In the genomic region with DNA sequence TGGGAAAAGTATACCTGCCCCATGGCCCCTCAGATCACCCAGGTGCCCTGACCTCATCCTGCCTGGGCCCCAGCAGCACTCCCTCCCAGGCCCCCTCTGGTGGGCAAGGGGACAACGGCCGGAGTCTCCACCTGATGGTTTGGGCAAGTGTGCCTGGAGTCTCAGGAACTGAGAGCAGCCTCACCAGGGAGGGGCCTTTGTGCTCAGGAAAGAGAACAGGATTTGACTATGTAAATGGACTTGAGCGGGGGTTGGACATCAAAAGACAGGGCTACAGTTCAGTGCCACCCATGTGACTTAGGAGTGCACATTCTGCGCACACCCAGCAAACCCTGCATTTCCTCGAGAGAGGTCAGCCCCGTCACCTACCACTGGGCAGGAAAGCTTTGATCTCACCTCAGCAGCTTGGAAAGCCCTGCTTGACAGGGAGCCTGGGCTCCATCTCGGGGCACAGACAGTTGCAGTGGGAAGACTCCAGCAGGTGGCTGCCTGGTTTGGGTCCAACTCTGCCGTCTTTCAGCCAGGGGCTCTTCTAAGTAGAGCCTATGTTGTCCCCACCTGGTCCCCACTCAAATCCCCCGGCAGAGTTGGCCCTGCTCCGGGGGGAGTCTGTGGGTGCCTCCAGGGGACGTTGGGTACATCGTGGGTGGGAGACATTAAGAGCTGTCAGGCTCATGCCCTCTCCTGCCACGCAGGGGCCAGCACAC, we compare ENCODE assay signal across 1 cellular context.
TF ChIP-seq lines count a peak whose summit lies in the region.

No MANE protein-coding gene starts in this region.

TF ChIP-seq in HepG2, 621 proteins besides CTCF, POLR2A, EP300 and RAD21 (continued from another document and continues in another):
- TF ChIP-seq, protein P1, sequence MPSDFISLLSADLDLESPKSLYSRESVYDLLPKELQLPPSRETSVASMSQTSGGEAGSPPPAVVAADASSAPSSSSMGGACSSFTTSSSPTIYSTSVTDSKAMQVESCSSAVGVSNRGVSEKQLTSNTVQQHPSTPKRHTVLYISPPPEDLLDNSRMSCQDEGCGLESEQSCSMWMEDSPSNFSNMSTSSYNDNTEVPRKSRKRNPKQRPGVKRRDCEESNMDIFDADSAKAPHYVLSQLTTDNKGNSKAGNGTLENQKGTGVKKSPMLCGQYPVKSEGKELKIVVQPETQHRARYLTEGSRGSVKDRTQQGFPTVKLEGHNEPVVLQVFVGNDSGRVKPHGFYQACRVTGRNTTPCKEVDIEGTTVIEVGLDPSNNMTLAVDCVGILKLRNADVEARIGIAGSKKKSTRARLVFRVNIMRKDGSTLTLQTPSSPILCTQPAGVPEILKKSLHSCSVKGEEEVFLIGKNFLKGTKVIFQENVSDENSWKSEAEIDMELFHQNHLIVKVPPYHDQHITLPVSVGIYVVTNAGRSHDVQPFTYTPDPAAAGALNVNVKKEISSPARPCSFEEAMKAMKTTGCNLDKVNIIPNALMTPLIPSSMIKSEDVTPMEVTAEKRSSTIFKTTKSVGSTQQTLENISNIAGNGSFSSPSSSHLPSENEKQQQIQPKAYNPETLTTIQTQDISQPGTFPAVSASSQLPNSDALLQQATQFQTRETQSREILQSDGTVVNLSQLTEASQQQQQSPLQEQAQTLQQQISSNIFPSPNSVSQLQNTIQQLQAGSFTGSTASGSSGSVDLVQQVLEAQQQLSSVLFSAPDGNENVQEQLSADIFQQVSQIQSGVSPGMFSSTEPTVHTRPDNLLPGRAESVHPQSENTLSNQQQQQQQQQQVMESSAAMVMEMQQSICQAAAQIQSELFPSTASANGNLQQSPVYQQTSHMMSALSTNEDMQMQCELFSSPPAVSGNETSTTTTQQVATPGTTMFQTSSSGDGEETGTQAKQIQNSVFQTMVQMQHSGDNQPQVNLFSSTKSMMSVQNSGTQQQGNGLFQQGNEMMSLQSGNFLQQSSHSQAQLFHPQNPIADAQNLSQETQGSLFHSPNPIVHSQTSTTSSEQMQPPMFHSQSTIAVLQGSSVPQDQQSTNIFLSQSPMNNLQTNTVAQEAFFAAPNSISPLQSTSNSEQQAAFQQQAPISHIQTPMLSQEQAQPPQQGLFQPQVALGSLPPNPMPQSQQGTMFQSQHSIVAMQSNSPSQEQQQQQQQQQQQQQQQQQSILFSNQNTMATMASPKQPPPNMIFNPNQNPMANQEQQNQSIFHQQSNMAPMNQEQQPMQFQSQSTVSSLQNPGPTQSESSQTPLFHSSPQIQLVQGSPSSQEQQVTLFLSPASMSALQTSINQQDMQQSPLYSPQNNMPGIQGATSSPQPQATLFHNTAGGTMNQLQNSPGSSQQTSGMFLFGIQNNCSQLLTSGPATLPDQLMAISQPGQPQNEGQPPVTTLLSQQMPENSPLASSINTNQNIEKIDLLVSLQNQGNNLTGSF (CRISPR knock-in tag; IDR thresholded peaks at IDR 0.05) = no peak
- TF ChIP-seq ZSCAN12 (CRISPR knock-in tag; IDR thresholded peaks at IDR 0.05) (no peak), ELF4 (CRISPR knock-in tag; IDR thresholded peaks at IDR 0.05; ENCODE audit: borderline replicate concordance) (no peak), JARID2 (CRISPR knock-in tag; IDR thresholded peaks at IDR 0.05; ENCODE audit: insufficient replicate concordance) (no peak), KDM5B (CRISPR knock-in tag; IDR thresholded peaks at IDR 0.05; ENCODE audit: borderline replicate concordance) (no peak; the same call in 1 of the 2 replicates), NFE2L1 (CRISPR knock-in tag; IDR thresholded peaks at IDR 0.05; ENCODE audit: borderline replicate concordance) (no peak), SP1 (IDR thresholded peaks at IDR 0.05) (no peak), SP1 (CRISPR knock-in tag; IDR thresholded peaks at IDR 0.05) (peak; percentile 40), MYC (CRISPR knock-in tag; IDR thresholded peaks at IDR 0.05; ENCODE audit: borderline replicate concordance) (peak; percentile 76), SNAI1 (CRISPR knock-in tag; IDR thresholded peaks at IDR 0.05; ENCODE audit: borderline replicate concordance) (peak; percentile 55; the same call in 1 of the 2 replicates), ZNF891 (CRISPR knock-in tag; IDR thresholded peaks at IDR 0.05) (0 out of 2 replicates have a peak, but pooled peaks have one; percentile 39), REL (CRISPR knock-in tag; conservative IDR thresholded peaks at IDR 0.05) (no peak), PTBP1 (IDR thresholded peaks at IDR 0.05; ENCODE audit: low read depth, low read length, poor library complexity, severe bottlenecking) (no peak), HNF4G (IDR thresholded peaks at IDR 0.05; ENCODE audit: borderline replicate concordance, low read depth, low read length) (peak; percentile 78), HNF4G (CRISPR knock-in tag; IDR thresholded peaks at IDR 0.05; ENCODE audit: borderline replicate concordance, low read depth) (peak; percentile 71; the same call in 1 of the 2 replicates), ZNF20 (CRISPR knock-in tag; IDR thresholded peaks at IDR 0.05) (no peak), ZNF382 (CRISPR knock-in tag; IDR thresholded peaks at IDR 0.05; ENCODE audit: borderline replicate concordance) (no peak), WIZ (CRISPR knock-in tag; IDR thresholded peaks at IDR 0.05) (0 out of 2 replicates have a peak, but pooled peaks have one; percentile 11), ZSCAN20 (CRISPR knock-in tag; IDR thresholded peaks at IDR 0.05; ENCODE audit: borderline replicate concordance) (no peak; the same call in 1 of the 2 replicates), CEBPB (IDR thresholded peaks at IDR 0.05; ENCODE audit: borderline replicate concordance, low read depth, low read length) (no peak), MED13 (CRISPR knock-in tag; IDR thresholded peaks at IDR 0.05) (0 out of 2 replicates have a peak, but pooled peaks have one; percentile 28), ISX (CRISPR knock-in tag; conservative IDR thresholded peaks at IDR 0.05) (no peak), IKZF4 (CRISPR knock-in tag; IDR thresholded peaks at IDR 0.05; ENCODE audit: borderline replicate concordance, low read depth, not compliant biosample characterization) (peak; percentile 61), NR2F2 (IDR thresholded peaks at IDR 0.05; ENCODE audit: borderline replicate concordance, low read depth) (peak; percentile 69; the same call in 1 of the 2 replicates)
- TF ChIP-seq, protein P2, sequence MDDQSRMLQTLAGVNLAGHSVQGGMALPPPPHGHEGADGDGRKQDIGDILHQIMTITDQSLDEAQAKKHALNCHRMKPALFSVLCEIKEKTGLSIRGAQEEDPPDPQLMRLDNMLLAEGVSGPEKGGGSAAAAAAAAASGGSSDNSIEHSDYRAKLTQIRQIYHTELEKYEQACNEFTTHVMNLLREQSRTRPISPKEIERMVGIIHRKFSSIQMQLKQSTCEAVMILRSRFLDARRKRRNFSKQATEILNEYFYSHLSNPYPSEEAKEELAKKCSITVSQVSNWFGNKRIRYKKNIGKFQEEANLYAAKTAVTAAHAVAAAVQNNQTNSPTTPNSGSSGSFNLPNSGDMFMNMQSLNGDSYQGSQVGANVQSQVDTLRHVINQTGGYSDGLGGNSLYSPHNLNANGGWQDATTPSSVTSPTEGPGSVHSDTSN (CRISPR knock-in tag; IDR thresholded peaks at IDR 0.05; ENCODE audit: borderline replicate concordance) = no peak
- TF ChIP-seq, protein P3, sequence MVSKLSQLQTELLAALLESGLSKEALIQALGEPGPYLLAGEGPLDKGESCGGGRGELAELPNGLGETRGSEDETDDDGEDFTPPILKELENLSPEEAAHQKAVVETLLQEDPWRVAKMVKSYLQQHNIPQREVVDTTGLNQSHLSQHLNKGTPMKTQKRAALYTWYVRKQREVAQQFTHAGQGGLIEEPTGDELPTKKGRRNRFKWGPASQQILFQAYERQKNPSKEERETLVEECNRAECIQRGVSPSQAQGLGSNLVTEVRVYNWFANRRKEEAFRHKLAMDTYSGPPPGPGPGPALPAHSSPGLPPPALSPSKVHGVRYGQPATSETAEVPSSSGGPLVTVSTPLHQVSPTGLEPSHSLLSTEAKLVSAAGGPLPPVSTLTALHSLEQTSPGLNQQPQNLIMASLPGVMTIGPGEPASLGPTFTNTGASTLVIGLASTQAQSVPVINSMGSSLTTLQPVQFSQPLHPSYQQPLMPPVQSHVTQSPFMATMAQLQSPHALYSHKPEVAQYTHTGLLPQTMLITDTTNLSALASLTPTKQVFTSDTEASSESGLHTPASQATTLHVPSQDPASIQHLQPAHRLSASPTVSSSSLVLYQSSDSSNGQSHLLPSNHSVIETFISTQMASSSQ (IDR thresholded peaks at IDR 0.05; ENCODE audit: low read depth) = peak; percentile 32; the same call in 1 of the 2 replicates
- TF ChIP-seq, protein P3 (CRISPR knock-in tag; IDR thresholded peaks at IDR 0.05; ENCODE audit: borderline replicate concordance) = peak; percentile 86
- TF ChIP-seq, protein P4, sequence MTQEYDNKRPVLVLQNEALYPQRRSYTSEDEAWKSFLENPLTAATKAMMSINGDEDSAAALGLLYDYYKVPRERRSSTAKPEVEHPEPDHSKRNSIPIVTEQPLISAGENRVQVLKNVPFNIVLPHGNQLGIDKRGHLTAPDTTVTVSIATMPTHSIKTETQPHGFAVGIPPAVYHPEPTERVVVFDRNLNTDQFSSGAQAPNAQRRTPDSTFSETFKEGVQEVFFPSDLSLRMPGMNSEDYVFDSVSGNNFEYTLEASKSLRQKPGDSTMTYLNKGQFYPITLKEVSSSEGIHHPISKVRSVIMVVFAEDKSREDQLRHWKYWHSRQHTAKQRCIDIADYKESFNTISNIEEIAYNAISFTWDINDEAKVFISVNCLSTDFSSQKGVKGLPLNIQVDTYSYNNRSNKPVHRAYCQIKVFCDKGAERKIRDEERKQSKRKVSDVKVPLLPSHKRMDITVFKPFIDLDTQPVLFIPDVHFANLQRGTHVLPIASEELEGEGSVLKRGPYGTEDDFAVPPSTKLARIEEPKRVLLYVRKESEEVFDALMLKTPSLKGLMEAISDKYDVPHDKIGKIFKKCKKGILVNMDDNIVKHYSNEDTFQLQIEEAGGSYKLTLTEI (CRISPR knock-in tag; conservative IDR thresholded peaks at IDR 0.05) = no peak
- TF ChIP-seq, protein P5, sequence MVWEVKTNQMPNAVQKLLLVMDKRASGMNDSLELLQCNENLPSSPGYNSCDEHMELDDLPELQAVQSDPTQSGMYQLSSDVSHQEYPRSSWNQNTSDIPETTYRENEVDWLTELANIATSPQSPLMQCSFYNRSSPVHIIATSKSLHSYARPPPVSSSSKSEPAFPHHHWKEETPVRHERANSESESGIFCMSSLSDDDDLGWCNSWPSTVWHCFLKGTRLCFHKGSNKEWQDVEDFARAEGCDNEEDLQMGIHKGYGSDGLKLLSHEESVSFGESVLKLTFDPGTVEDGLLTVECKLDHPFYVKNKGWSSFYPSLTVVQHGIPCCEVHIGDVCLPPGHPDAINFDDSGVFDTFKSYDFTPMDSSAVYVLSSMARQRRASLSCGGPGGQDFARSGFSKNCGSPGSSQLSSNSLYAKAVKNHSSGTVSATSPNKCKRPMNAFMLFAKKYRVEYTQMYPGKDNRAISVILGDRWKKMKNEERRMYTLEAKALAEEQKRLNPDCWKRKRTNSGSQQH (CRISPR knock-in tag; IDR thresholded peaks at IDR 0.05; ENCODE audit: low read depth) = peak; percentile 58
- TF ChIP-seq, protein P6, sequence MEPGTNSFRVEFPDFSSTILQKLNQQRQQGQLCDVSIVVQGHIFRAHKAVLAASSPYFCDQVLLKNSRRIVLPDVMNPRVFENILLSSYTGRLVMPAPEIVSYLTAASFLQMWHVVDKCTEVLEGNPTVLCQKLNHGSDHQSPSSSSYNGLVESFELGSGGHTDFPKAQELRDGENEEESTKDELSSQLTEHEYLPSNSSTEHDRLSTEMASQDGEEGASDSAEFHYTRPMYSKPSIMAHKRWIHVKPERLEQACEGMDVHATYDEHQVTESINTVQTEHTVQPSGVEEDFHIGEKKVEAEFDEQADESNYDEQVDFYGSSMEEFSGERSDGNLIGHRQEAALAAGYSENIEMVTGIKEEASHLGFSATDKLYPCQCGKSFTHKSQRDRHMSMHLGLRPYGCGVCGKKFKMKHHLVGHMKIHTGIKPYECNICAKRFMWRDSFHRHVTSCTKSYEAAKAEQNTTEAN (CRISPR knock-in tag; conservative IDR thresholded peaks at IDR 0.05) = peak; percentile 97
- TF ChIP-seq, protein P7, sequence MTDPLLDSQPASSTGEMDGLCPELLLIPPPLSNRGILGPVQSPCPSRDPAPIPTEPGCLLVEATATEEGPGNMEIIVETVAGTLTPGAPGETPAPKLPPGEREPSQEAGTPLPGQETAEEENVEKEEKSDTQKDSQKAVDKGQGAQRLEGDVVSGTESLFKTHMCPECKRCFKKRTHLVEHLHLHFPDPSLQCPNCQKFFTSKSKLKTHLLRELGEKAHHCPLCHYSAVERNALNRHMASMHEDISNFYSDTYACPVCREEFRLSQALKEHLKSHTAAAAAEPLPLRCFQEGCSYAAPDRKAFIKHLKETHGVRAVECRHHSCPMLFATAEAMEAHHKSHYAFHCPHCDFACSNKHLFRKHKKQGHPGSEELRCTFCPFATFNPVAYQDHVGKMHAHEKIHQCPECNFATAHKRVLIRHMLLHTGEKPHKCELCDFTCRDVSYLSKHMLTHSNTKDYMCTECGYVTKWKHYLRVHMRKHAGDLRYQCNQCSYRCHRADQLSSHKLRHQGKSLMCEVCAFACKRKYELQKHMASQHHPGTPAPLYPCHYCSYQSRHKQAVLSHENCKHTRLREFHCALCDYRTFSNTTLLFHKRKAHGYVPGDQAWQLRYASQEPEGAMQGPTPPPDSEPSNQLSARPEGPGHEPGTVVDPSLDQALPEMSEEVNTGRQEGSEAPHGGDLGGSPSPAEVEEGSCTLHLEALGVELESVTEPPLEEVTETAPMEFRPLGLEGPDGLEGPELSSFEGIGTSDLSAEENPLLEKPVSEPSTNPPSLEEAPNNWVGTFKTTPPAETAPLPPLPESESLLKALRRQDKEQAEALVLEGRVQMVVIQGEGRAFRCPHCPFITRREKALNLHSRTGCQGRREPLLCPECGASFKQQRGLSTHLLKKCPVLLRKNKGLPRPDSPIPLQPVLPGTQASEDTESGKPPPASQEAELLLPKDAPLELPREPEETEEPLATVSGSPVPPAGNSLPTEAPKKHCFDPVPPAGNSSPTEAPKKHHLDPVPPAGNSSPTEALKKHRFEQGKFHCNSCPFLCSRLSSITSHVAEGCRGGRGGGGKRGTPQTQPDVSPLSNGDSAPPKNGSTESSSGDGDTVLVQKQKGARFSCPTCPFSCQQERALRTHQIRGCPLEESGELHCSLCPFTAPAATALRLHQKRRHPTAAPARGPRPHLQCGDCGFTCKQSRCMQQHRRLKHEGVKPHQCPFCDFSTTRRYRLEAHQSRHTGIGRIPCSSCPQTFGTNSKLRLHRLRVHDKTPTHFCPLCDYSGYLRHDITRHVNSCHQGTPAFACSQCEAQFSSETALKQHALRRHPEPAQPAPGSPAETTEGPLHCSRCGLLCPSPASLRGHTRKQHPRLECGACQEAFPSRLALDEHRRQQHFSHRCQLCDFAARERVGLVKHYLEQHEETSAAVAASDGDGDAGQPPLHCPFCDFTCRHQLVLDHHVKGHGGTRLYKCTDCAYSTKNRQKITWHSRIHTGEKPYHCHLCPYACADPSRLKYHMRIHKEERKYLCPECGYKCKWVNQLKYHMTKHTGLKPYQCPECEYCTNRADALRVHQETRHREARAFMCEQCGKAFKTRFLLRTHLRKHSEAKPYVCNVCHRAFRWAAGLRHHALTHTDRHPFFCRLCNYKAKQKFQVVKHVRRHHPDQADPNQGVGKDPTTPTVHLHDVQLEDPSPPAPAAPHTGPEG (CRISPR knock-in tag; IDR thresholded peaks at IDR 0.05) = no peak; the same call in 1 of the 2 replicates
